Comparison of ENCODE assay signal across 11 cellular contexts in the genomic region with DNA sequence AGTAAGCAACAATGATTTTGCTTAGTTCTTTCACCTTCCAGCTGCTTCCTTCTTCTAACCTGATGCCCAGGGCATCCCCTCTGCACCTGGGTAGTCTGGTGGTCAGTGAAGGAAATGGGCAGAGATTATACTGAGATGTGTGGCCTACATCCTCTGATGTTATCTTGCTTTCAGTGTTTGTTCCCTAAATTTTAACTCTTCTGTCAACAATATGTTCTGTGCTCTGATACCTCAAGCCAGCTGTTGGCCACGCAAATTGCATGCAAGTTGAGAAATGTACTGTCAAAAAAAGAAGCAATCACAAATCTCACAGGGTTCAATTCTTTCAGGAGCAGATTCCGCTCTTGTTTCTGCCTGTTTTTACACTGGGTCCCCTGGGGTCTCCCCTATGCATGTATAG.
DNase-seq lines count a peak whose midpoint lies in the region; ATAC-seq and TF ChIP-seq lines count a peak whose summit lies in the region.
"Had no signal": no experiment of that assay in that cellular context is flagged by ENCODE, and none has a peak within 500 bp of the region (broad histone marks: within the 10 kb centered on the region; RNA-seq: fewer than 3 reads in every experiment).

No MANE protein-coding gene starts in this region.

- H2AFZ ChIP-seq in GM23248, result no peak overlapping the region

- peaks cover 89% of the 10 kb centered on the region for H3K79me2 ChIP-seq in GM23248 (ENCODE audit: insufficient read depth)

- H3K9me3 ChIP-seq in GM23248 (ENCODE audit: low read depth) (no peaks in the 10 kb centered on the region), right lobe of liver (no peaks in the 10 kb centered on the region)

- H3K4me3 ChIP-seq in GM23248 (no peak overlapping the region), right lobe of liver (peak overlapping the region in 2 of 3 donors; percentile 12 to 24)

- TF ChIP-seq CTCF in right lobe of liver (IDR thresholded peaks at IDR 0.05), result no peak

- no peaks in the 10 kb centered on the region for H3K36me3 ChIP-seq in GM23248 (ENCODE audit: low read depth)
- H3K36me3 ChIP-seq in right lobe of liver, result no peaks in the 10 kb centered on the region

- peak overlapping the region; percentile 24; the same call in 1 of the 2 replicates for H3K27ac ChIP-seq in GM23248
- peak overlapping the region in 2 of 3 donors; percentile 66 to 73 for H3K27ac ChIP-seq in right lobe of liver

- peaks cover 48 to 64% (median 59%) of the 10 kb centered on the region in 3 donors for H3K4me1 Mint-ChIP-seq in IgD-negative memory B cell

- no peaks in the 10 kb centered on the region for H3K27me3 ChIP-seq in GM23248 (replicated peaks; ENCODE audit: insufficient read depth)
- no peaks in the 10 kb centered on the region for H3K27me3 ChIP-seq in right lobe of liver

- H4K20me1 ChIP-seq in GM23248 (ENCODE audit: insufficient read depth), result no peaks in the 10 kb centered on the region

- 91 to 98% methylated on average over 2 of the region's 2 CpGs for WGBS in GM23248 (ENCODE audit: low coverage in 1 of 2, low lambda C conversion rate in 2 of 2, missing lambda C conversion rate in 2 of 2), 2 experiments
- WGBS in right lobe of liver (ENCODE audit: insufficient coverage, low coverage, low lambda C conversion rate, missing lambda C conversion rate), result 4% methylated on average over 2 of the region's 2 CpGs

- peak; percentile 81 for ATAC-seq in GM18868 (IDR thresholded peaks at IDR 0.05; ENCODE audit: unreplicated experiment)
- peak; percentile 78 to 89 (median 83) for ATAC-seq in right lobe of liver
- ATAC-seq: T-cell had no signal

- H3K27me3 Mint-ChIP-seq in IgD-negative memory B cell, result no peaks in the 10 kb centered on the region
- H3K27me3 Mint-ChIP-seq: T-cell had no signal

- no peaks in the 10 kb centered on the region for H3K36me3 Mint-ChIP-seq in IgD-negative memory B cell

- TF ChIP-seq POLR2A in right lobe of liver (IDR thresholded peaks at IDR 0.05), result no peak

- no peak overlapping the region for H3K9ac ChIP-seq in GM23248

- H3F3A ChIP-seq in GM23248 (ENCODE audit: insufficient read depth), result peaks cover 18% of the 10 kb centered on the region

- DNase-seq in GM23248 (no peak), right lobe of liver (peak in 2 of 3 donors; percentile 33 to 63), NCI-H2029 (lab: John Stamatoyannopoulos, UW) (no peak), posterior vena cava (ENCODE audit: low spot score) (no peak), EL (no peak)
- DNase-seq in stimulated activated CD4-positive, alpha-beta T cell treated with anti-CD3 and anti-CD28 coated beads, Interleukin-15, amount 100 ng/mL, for 24 hours, result no peak
- DNase-seq: aorta, T-cell had no signal

- no peak overlapping the region for H3K4me2 ChIP-seq in GM23248 (ENCODE audit: unreplicated experiment)

- H3K27ac Mint-ChIP-seq in IgD-negative memory B cell, result peak overlapping the region; percentile 20 to 88 (median 85)
- H3K27ac Mint-ChIP-seq: T-cell had no signal

- no peaks in the 10 kb centered on the region for H3K9me2 ChIP-seq in GM23248 (ENCODE audit: insufficient read depth)

- H3K9me3 Mint-ChIP-seq in IgD-negative memory B cell, result no peaks in the 10 kb centered on the region
- H3K9me3 Mint-ChIP-seq: neural crest cell had no signal

- H3K4me1 ChIP-seq in GM23248 (ENCODE audit: insufficient read depth) (peaks cover 19% of the 10 kb centered on the region), right lobe of liver (peaks cover 0 to 56% (median 11%) of the 10 kb centered on the region in 4 donors)

- intact Hi-C loops in right lobe of liver (cut with DNase I), result no loop called here
- intact Hi-C loops in posterior vena cava (cut with DNase I), result no loop called here

- in situ Hi-C loops in GM23248 (cut with MboI), result no loop called here

- H3K4me3 Mint-ChIP-seq in IgD-negative memory B cell, result peak overlapping the region in 2 of 4 donors; percentile 0 to 4
- H3K4me3 Mint-ChIP-seq: neural crest cell, T-cell had no signal

Comparison
In these comparisons a context has a peak if more than half of its experiments do, and no peak if none do; other contexts are left out.
1. DNase-seq: peak in right lobe of liver (2 of 3); none in GM23248 (single experiment), stimulated activated CD4-positive, alpha-beta T cell treated with anti-CD3 and anti-CD28 coated beads, Interleukin-15, amount 100 ng/mL, for 24 hours (single experiment), NCI-H2029 (single experiment), posterior vena cava (single experiment) and EL (single experiment).